ENCODE assay signal across 8 cellular contexts in the genomic region with DNA sequence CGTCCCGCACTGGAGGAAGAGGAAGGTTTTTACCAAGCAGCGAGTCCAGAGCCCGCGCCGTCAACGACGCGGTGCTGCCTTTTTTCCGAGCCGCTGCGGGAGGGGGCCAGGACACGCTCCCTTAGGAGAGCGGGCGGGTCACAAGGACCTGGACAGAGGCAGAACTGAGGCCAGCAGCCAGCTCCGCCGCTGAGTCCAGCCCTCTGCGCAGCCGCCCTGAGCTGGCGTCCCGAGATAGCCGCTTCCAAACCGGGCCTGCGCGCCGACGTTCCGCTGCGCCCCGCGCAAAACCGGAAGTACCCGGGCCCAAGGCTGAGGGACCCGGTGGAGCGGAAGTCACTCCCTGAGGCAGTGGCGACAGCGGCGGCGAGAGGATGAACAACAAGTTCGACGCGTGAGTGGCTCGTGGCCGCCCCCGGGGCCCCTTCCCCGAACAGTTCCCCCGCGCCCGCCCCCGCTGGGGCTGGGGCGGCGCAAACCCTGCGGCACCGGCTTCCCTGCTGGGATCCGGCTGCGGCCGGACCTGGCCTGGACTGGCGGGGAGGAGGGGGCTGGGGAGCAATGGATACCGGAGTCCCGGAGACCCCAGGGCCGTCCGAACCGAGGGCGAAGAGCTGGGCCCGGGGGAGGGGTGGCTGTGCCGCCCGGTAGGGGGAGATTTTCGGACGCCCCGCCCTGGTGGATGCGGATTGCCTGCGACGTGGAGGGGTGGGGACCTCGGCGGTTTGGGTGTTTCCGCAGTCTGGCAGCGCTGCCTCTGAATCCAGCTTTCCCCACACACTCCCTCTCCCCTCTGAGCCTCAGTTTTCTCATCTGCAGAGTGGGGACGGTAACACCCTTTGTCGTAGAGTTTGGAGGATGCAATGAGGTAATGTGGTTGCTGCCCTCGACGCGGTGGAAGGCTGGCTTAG. TPM values are rescaled to one million over a fixed set of nuclear protein-coding genes. Genes with fewer than 3 reads are reported as not detected.
DNase-seq lines count a peak whose midpoint lies in the region; ATAC-seq and TF ChIP-seq lines count a peak whose summit lies in the region.

A gene with protein sequence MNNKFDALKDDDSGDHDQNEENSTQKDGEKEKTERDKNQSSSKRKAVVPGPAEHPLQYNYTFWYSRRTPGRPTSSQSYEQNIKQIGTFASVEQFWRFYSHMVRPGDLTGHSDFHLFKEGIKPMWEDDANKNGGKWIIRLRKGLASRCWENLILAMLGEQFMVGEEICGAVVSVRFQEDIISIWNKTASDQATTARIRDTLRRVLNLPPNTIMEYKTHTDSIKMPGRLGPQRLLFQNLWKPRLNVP (plus strand): TSS at position 339 of the 911 bp plus-strand sequence. CDS start 36 bp downstream, at position 375.
A gene (minus strand): TSS at position 207 of the 911 bp plus-strand sequence. CDS start 675 bp downstream, outside the sequence.

- H3K27me3 Mint-ChIP-seq in T-helper 1 cell treated with Interleukin-12 subunit alpha and Interleukin-12 subunit beta and Interleukin-4 antibody, amounts not matched to agents 30 μg/mL and 1 μg/mL, for 36 hours (ENCODE audit: low read depth): no peaks in the 10 kb centered on the region

- under 1% methylated on average over 82 of the region's 82 CpGs for WGBS in right cardiac atrium

- peak in 2 of 3 experiments; percentile 34 to 37 for TF ChIP-seq CTCF in vagina (IDR thresholded peaks at IDR 0.05)

- H3K27me3 ChIP-seq in right cardiac atrium (ENCODE audit: control insufficient read depth, insufficient read depth): no peaks in the 10 kb centered on the region
- no peaks in the 10 kb centered on the region for H3K27me3 ChIP-seq in vagina

- H3K4me3 Mint-ChIP-seq in T-helper 1 cell treated with Interleukin-12 subunit alpha and Interleukin-12 subunit beta and Interleukin-4 antibody, amounts not matched to agents 30 μg/mL and 1 μg/mL, for 36 hours: peak within 1 kb of the TSS; percentile 100

- intact Hi-C loops in right cardiac atrium (cut with DNase I) (no loop called here), vagina (cut with DNase I) (no loop called here)

- peak within 1 kb of the TSS; percentile 92 for H3K27ac ChIP-seq in angular gyrus (ENCODE audit: low read depth, low read length)
- H3K27ac ChIP-seq in right cardiac atrium (ENCODE audit: low read length): peak within 1 kb of the TSS; percentile 96
- H3K27ac ChIP-seq in vagina: peak within 1 kb of the TSS; percentile 98

- H3K27ac Mint-ChIP-seq in T-helper 1 cell treated with Interleukin-12 subunit alpha and Interleukin-12 subunit beta and Interleukin-4 antibody, amounts not matched to agents 30 μg/mL and 1 μg/mL, for 36 hours: peak within 1 kb of the TSS; percentile 100

- H3K9me3 ChIP-seq in right cardiac atrium (ENCODE audit: control insufficient read depth, low read length) (no peaks in the 10 kb centered on the region), vagina (no peaks in the 10 kb centered on the region)

- TF ChIP-seq POLR2A in vagina (IDR thresholded peaks at IDR 0.05): peak in 1 of 2 donors; percentile 54

- ATAC-seq in GM18498 (IDR thresholded peaks at IDR 0.05; ENCODE audit: unreplicated experiment) (peak; percentile 94), HG02885 (IDR thresholded peaks at IDR 0.05; ENCODE audit: poor library complexity, unreplicated experiment) (peak; percentile 92), right cardiac atrium (peak; percentile 98)

- H3K4me3 ChIP-seq in right cardiac atrium (ENCODE audit: low read length) (peak within 1 kb of the TSS; percentile 86), vagina (peak within 1 kb of the TSS; percentile 82 to 96)

- peaks cover 64% of the 10 kb centered on the region for H3K4me1 Mint-ChIP-seq in T-helper 1 cell treated with Interleukin-12 subunit alpha and Interleukin-12 subunit beta and Interleukin-4 antibody, amounts not matched to agents 30 μg/mL and 1 μg/mL, for 36 hours (ENCODE audit: low read depth)

- DNase-seq in NCI-H1694 (lab: John Stamatoyannopoulos, UW) (peak; percentile 79), right cardiac atrium (peak; percentile 95 to 98 (median 98)), putamen (ENCODE audit: low spot score) (peak; percentile 94), vagina (ENCODE audit: extremely low spot score in 2 of 2) (peak in 1 of 2 donors; percentile 90)

- H3K36me3 Mint-ChIP-seq in T-helper 1 cell treated with Interleukin-12 subunit alpha and Interleukin-12 subunit beta and Interleukin-4 antibody, amounts not matched to agents 30 μg/mL and 1 μg/mL, for 36 hours (ENCODE audit: low read depth): peaks cover 40% of the 10 kb centered on the region

- no peaks in the 10 kb centered on the region for H3K9me3 Mint-ChIP-seq in T-helper 1 cell treated with Interleukin-12 subunit alpha and Interleukin-12 subunit beta and Interleukin-4 antibody, amounts not matched to agents 30 μg/mL and 1 μg/mL, for 36 hours

- H3K36me3 ChIP-seq in vagina: no peaks in the 10 kb centered on the region

- H3K4me1 ChIP-seq in right cardiac atrium (ENCODE audit: control insufficient read depth, insufficient read depth, low read length) (no peaks in the 10 kb centered on the region), vagina (peaks cover 46% of the 10 kb centered on the region)

RNA-seq across cellular contexts. Expression of the first gene that starts in this region (rescaled TPM):
- 10 to 100 TPM; 32.1 to 49.4 (median 45.9) TPM for total RNA-seq in right cardiac atrium
- 32.3 TPM for polyA plus RNA-seq in right cardiac atrium
- 17.9 TPM for total RNA-seq in vagina

RNA-seq across cellular contexts. Expression of the second gene that starts in this region (rescaled TPM):
- total RNA-seq in right cardiac atrium (1 to 10 TPM; 2.6 to 3.3 (median 3.2) TPM), vagina (1.2 TPM)
- 1.9 TPM for polyA plus RNA-seq in right cardiac atrium
